Comparison of ENCODE assay signal across 8 cellular contexts in genomic region chr7:101251871-101252659, GRCh38. TPM values are rescaled to one million over a fixed set of nuclear protein-coding genes. Genes with fewer than 3 reads are reported as not detected.
DNase-seq lines count a peak whose midpoint lies in the region; ATAC-seq, FAIRE-seq and TF ChIP-seq lines count a peak whose summit lies in the region.

No MANE protein-coding gene starts in this region.

- DNase-seq in GM12891 (ENCODE audit: insufficient read length, low spot score) (peak; percentile 93), NCI-H1417 treated with DMSO at 0.1 percent for 48 hours (lab: John Stamatoyannopoulos, UW) (peak; percentile 83), SW 1271 (lab: John Stamatoyannopoulos, UW) (peak; percentile 91 to 96), adipocyte (ENCODE audit: low read depth) (peak; percentile 100), Right ventricle myocardium superior (peak; percentile 99), ovary (peak; percentile 94 to 99 (median 97)), thyroid gland (peak; percentile 98 to 99)

- intact Hi-C loops in Right ventricle myocardium superior (cut with DNase I) = no loop called here
- intact Hi-C loops in ovary (cut with DNase I) = no loop called here
- intact Hi-C loops in thyroid gland (cut with DNase I) = no loop called here

- H3K4me1 ChIP-seq in adipocyte (ENCODE audit: control insufficient read depth, insufficient read depth, low read length) (peaks cover 14% of the 10 kb centered on the region), ovary (ENCODE audit: insufficient read depth) (peaks cover 6% of the 10 kb centered on the region), thyroid gland (peaks cover 11 to 13% of the 10 kb centered on the region in 2 donors)

- TF ChIP-seq POLR2A in GM12891 (IDR thresholded peaks at IDR 0.05; ENCODE audit: low read depth, low read length) (peak; percentile 79), ovary (IDR thresholded peaks at IDR 0.05) (peak; percentile 17), thyroid gland (IDR thresholded peaks at IDR 0.05) (peak in 1 of 2 donors; percentile 45)

- no peak for TF ChIP-seq EP300 in ovary (IDR thresholded peaks at IDR 0.05)

- no peaks in the 10 kb centered on the region for H3K9me3 ChIP-seq in adipocyte (ENCODE audit: control insufficient read depth, low read length)
- H3K9me3 ChIP-seq in ovary = no peaks in the 10 kb centered on the region
- no peaks in the 10 kb centered on the region for H3K9me3 ChIP-seq in thyroid gland

- H3K27me3 ChIP-seq in adipocyte (replicated peaks; ENCODE audit: control insufficient read depth, insufficient read depth, low read length) (peaks cover 6% of the 10 kb centered on the region), ovary (no peaks in the 10 kb centered on the region), thyroid gland (no peaks in the 10 kb centered on the region)

- H3K36me3 ChIP-seq in adipocyte (ENCODE audit: control insufficient read depth, insufficient read depth, low read length, severe bottlenecking) = peaks cover 8% of the 10 kb centered on the region
- no peaks in the 10 kb centered on the region for H3K36me3 ChIP-seq in ovary
- peaks cover 0 to 3% of the 10 kb centered on the region in 2 donors for H3K36me3 ChIP-seq in thyroid gland

- ATAC-seq in HG02798 (IDR thresholded peaks at IDR 0.05; ENCODE audit: poor library complexity, unreplicated experiment) (peak; percentile 99), Right ventricle myocardium superior (ENCODE audit: poor library complexity) (peak; percentile 100)

- H3K27ac ChIP-seq in ovary (no peak overlapping the region), thyroid gland (peak overlapping the region; percentile 21 to 62 (median 62))

- peak; percentile 96 for FAIRE-seq in GM12891 (lab: Jason Lieb, UNC)

- peak overlapping the region; percentile 98 for H3K9ac ChIP-seq in adipocyte (ENCODE audit: low read length)

- H3K4me3 ChIP-seq in adipocyte (ENCODE audit: low read length) (peak overlapping the region; percentile 100), ovary (peak overlapping the region; percentile 97), thyroid gland (replicated peaks in 1 of 3) (peak overlapping the region; percentile 73 to 75 (median 74))

- 0% methylated on average over 55 of the region's 55 CpGs for WGBS in ovary, 3 donors
- WGBS in thyroid gland, 2 donors = 0% methylated on average over 32 to 39 of the region's 55 CpGs

- TF ChIP-seq CTCF in ovary (IDR thresholded peaks at IDR 0.05) = no peak
- TF ChIP-seq CTCF in thyroid gland (IDR thresholded peaks at IDR 0.05) = no peak

TF ChIP-seq in GM12891, 5 proteins besides CTCF, POLR2A, EP300 and RAD21:
- 0 out of 2 replicates have a peak, but pooled peaks have one; percentile 42 for TF ChIP-seq TAF1 (IDR thresholded peaks at IDR 0.05; ENCODE audit: low read depth, low read length)
- TF ChIP-seq SPI1 (IDR thresholded peaks at IDR 0.05; ENCODE audit: low read depth, low read length) = peak; percentile 53
- no peak for TF ChIP-seq PAX5 (IDR thresholded peaks at IDR 0.05; ENCODE audit: insufficient read depth, low read length, severe bottlenecking)
- peak; percentile 81 for TF ChIP-seq POLR2AphosphoS5 (IDR thresholded peaks at IDR 0.05; ENCODE audit: low read depth, low read length)
- no peak for TF ChIP-seq POU2F2 (IDR thresholded peaks at IDR 0.05; ENCODE audit: low read depth, low read length)

RNA-seq across cellular contexts. Expression of gene FIS1, which starts 7.2 kb away (rescaled TPM):
- 141 TPM for polyA plus RNA-seq in GM12891 (2012; ENCODE audit: low read depth, missing spikeins)
- total RNA-seq in Right ventricle myocardium superior (336 TPM), ovary (100 to 1,000 TPM; 146 to 262 (median 178) TPM), thyroid gland (100 to 1,000 TPM; 157 to 361 (median 297) TPM)
- 100 to 1,000 TPM in 1 of 2 donors, 10 to 100 TPM in 1; 83.2 to 234 TPM for polyA plus RNA-seq in ovary

RNA-seq across cellular contexts. Expression of gene CLDN15, which starts 14.5 kb away (rescaled TPM):
- 5.1 TPM for polyA plus RNA-seq in GM12891 (2012; ENCODE audit: low read depth, missing spikeins)
- 2.2 TPM for total RNA-seq in Right ventricle myocardium superior
- total RNA-seq in ovary = 100 to 1,000 TPM in 1 of 7 donors, 10 to 100 TPM in 4, 1 to 10 TPM in 2; 9.0 to 225 (median 11.7) TPM
- 10 to 100 TPM in 1 of 2 donors, 1 to 10 TPM in 1; 3.6 to 14.6 TPM for polyA plus RNA-seq in ovary
- 1 to 10 TPM; 5.1 to 6.6 (median 5.8) TPM for total RNA-seq in thyroid gland

RNA-seq across cellular contexts. Expression of gene ZNHIT1, which starts 34.1 kb away (rescaled TPM):
- 55.0 TPM for polyA plus RNA-seq in GM12891 (2012; ENCODE audit: low read depth, missing spikeins)
- total RNA-seq in Right ventricle myocardium superior = 58.2 TPM
- 10 to 100 TPM; 36.2 to 84.4 (median 43.5) TPM for total RNA-seq in ovary
- polyA plus RNA-seq in ovary = 10 to 100 TPM; 27.6 to 59.7 TPM
- total RNA-seq in thyroid gland = 100 to 1,000 TPM in 2 of 4 donors, 10 to 100 TPM in 2; 71.5 to 141 (median 107) TPM

RNA-seq across cellular contexts. Expression of gene PLOD3, which starts 34.7 kb away (rescaled TPM):
- polyA plus RNA-seq in GM12891 (2012; ENCODE audit: low read depth, missing spikeins) = 13.8 TPM
- total RNA-seq in Right ventricle myocardium superior (39.0 TPM), ovary (10 to 100 TPM; 14.2 to 51.9 (median 38.5) TPM), thyroid gland (10 to 100 TPM; 30.0 to 42.5 (median 32.7) TPM)
- 10 to 100 TPM; 27.0 to 41.5 TPM for polyA plus RNA-seq in ovary

RNA-seq across cellular contexts. Expression of gene MOGAT3, which starts 51.2 kb away (rescaled TPM):
- polyA plus RNA-seq in GM12891 (2012; ENCODE audit: low read depth, missing spikeins) = not detected
- total RNA-seq in Right ventricle myocardium superior (not detected), ovary (under 1 TPM in 1 of 7 donors, not detected in 6; 0.24 TPM), thyroid gland (not detected)
- not detected for polyA plus RNA-seq in ovary

Comparison
In these comparisons a context has a peak if more than half of its experiments do, and no peak if none do; other contexts are left out.
1. H3K27ac ChIP-seq: peak in thyroid gland (3 of 3); none in ovary (0 of 2).
2. Peak in every context shown above with its lines, with median percentiles within 50 percentile points of each other: DNase-seq and H3K4me3 ChIP-seq.